In genomic region chr22:39617342-39617741, GRCh38 we compare ENCODE assay signal across 17 cellular contexts. TPM values are rescaled to one million over a fixed set of nuclear protein-coding genes. Genes with fewer than 3 reads are reported as not detected.
A peak's percentile ranks its signal among the peaks of the same experiment; 100 is the strongest.
DNase-seq lines count a peak whose midpoint lies in the region; TF ChIP-seq lines count a peak whose summit lies in the region.
"Had no signal": no experiment of that assay in that cellular context is flagged by ENCODE, and none has a peak within 500 bp of the region (broad histone marks: within the 10 kb centered on the region; RNA-seq: fewer than 3 reads in every experiment).

No MANE protein-coding gene starts in this region.

- no peaks in the 10 kb centered on the region for H3K36me3 Mint-ChIP-seq in activated CD4-positive, alpha-beta T cell treated with anti-CD3 and anti-CD28 coated beads, Interleukin-2, amount 10 ng/mL, durations not matched to agents 24 days and 14 days (ENCODE audit: low read depth)
- no peaks in the 10 kb centered on the region for H3K36me3 Mint-ChIP-seq in glutamatergic neuron (ENCODE audit: unreplicated experiment)
- H3K36me3 Mint-ChIP-seq in mesothelial cell of epicardium, result no peaks in the 10 kb centered on the region

- CTCF ChIA-PET in GM10248 (lab: Yijun Ruan, JAX), result interaction anchor here (0.9 kb wide), 1 partner anchor 20 kb away, joined by 3 read pairs; no protein-coding TSS in a partner anchor

- no peak overlapping the region for H3K27ac Mint-ChIP-seq in activated CD4-positive, alpha-beta T cell treated with anti-CD3 and anti-CD28 coated beads, Interleukin-2, amount 10 ng/mL, durations not matched to agents 24 days and 14 days
- H3K27ac Mint-ChIP-seq in glutamatergic neuron (ENCODE audit: unreplicated experiment), result no peak overlapping the region
- no peak overlapping the region for H3K27ac Mint-ChIP-seq in mesothelial cell of epicardium
- H3K27ac Mint-ChIP-seq: activated naive CD8-positive, alpha-beta T cell treated with anti-CD3 and anti-CD28 coated beads, Interleukin-2, amount 10 ng/mL, durations not matched to agents 7 days and 5 days had no signal

- POLR2A ChIA-PET in GM10248 (lab: Yijun Ruan, JAX), result no interaction called here

- DNase-seq in activated CD4-positive, alpha-beta T cell treated with anti-CD3 and anti-CD28 coated beads for 48 hours, result peak; percentile 39
- DNase-seq in activated CD4-positive, alpha-beta T cell treated with anti-CD3 and anti-CD28 coated beads, Interleukin-2, amount 10 ng/mL, durations not matched to agents 24 days and 14 days, result no peak
- peak; percentile 50 for DNase-seq in GM10248 (ENCODE audit: extremely low spot score)
- peak in 32 of 56 donors; percentile 7 to 69 (median 30) for DNase-seq in amygdala (lab: John Stamatoyannopoulos, UW)
- peak; percentile 39 for DNase-seq in stimulated activated CD4-positive, alpha-beta T cell treated with anti-CD3 and anti-CD28 coated beads, Interleukin-15, amount 100 ng/mL, for 24 hours
- DNase-seq in glutamatergic neuron, result no peak
- DNase-seq in mesothelial cell of epicardium (ENCODE audit: low spot score in 2 of 2, unreplicated experiment in 2 of 2), result no peak
- no peak for DNase-seq in NCI-H446 treated with DMSO at 0.1 percent for 48 hours (lab: John Stamatoyannopoulos, UW)
- DNase-seq: activated naive CD8-positive, alpha-beta T cell treated with anti-CD3 and anti-CD28 coated beads, Interleukin-2, amount 10 ng/mL, durations not matched to agents 7 days and 5 days; brain microvascular endothelial cell; CD4-positive, CD25-positive, alpha-beta regulatory T cell; colonic mucosa; lower lobe of right lung; MG63; NCI-H1436 treated with DMSO at 0.1 percent for 48 hours; NCI-H82; PC-3 had no signal

- H3K27me3 Mint-ChIP-seq in activated CD4-positive, alpha-beta T cell treated with anti-CD3 and anti-CD28 coated beads, Interleukin-2, amount 10 ng/mL, durations not matched to agents 24 days and 14 days, result peaks cover 20% of the 10 kb centered on the region
- peaks cover 6% of the 10 kb centered on the region for H3K27me3 Mint-ChIP-seq in glutamatergic neuron (ENCODE audit: unreplicated experiment)
- H3K27me3 Mint-ChIP-seq in mesothelial cell of epicardium (ENCODE audit: low read depth), result peaks cover 32% of the 10 kb centered on the region

- H3K4me1 Mint-ChIP-seq in activated CD4-positive, alpha-beta T cell treated with anti-CD3 and anti-CD28 coated beads, Interleukin-2, amount 10 ng/mL, durations not matched to agents 24 days and 14 days, result peaks cover 19% of the 10 kb centered on the region
- H3K4me1 Mint-ChIP-seq in glutamatergic neuron (ENCODE audit: low read depth, unreplicated experiment) (peaks cover 6% of the 10 kb centered on the region), mesothelial cell of epicardium (peaks cover 11% of the 10 kb centered on the region)

- no peak overlapping the region for H3K4me3 Mint-ChIP-seq in activated CD4-positive, alpha-beta T cell treated with anti-CD3 and anti-CD28 coated beads, Interleukin-2, amount 10 ng/mL, durations not matched to agents 24 days and 14 days
- H3K4me3 Mint-ChIP-seq in glutamatergic neuron (ENCODE audit: unreplicated experiment) (no peak overlapping the region), mesothelial cell of epicardium (no peak overlapping the region)
- H3K4me3 Mint-ChIP-seq: activated naive CD8-positive, alpha-beta T cell treated with anti-CD3 and anti-CD28 coated beads, Interleukin-2, amount 10 ng/mL, durations not matched to agents 7 days and 5 days had no signal

- intact Hi-C loops in activated CD4-positive, alpha-beta T cell treated with anti-CD3 and anti-CD28 coated beads, Interleukin-2, amount 10 ng/mL, durations not matched to agents 24 days and 14 days (cut with micrococcal nuclease), result no loop called here

- TF ChIP-seq CTCF in GM10248 (IDR thresholded peaks at IDR 0.05; ENCODE audit: control extremely low read depth, extremely low read depth, low read depth, missing control alignments) (no peak), glutamatergic neuron (IDR thresholded peaks at IDR 0.05; ENCODE audit: partially characterized antibody, unreplicated experiment) (no peak), mesothelial cell of epicardium (IDR thresholded peaks at IDR 0.05; ENCODE audit: unreplicated experiment) (no peak)

- H3K9me3 Mint-ChIP-seq in activated CD4-positive, alpha-beta T cell treated with anti-CD3 and anti-CD28 coated beads, Interleukin-2, amount 10 ng/mL, durations not matched to agents 24 days and 14 days, result no peaks in the 10 kb centered on the region
- H3K9me3 Mint-ChIP-seq in glutamatergic neuron (ENCODE audit: unreplicated experiment), result peaks cover 3% of the 10 kb centered on the region
- H3K9me3 Mint-ChIP-seq in mesothelial cell of epicardium, result peaks cover 3% of the 10 kb centered on the region
- H3K9me3 Mint-ChIP-seq: activated naive CD8-positive, alpha-beta T cell treated with anti-CD3 and anti-CD28 coated beads, Interleukin-2, amount 10 ng/mL, durations not matched to agents 7 days and 5 days had no signal

RNA-seq across cellular contexts. Expression of gene CACNA1I, which starts 46.8 kb away (rescaled TPM):
- 0.05 and 0.07 TPM in 2 replicates for total RNA-seq in activated CD4-positive, alpha-beta T cell treated with anti-CD3 and anti-CD28 coated beads, Interleukin-2, amount 10 ng/mL, durations not matched to agents 24 days and 14 days
- total RNA-seq in glutamatergic neuron (ENCODE audit: unreplicated experiment), result 0.12 TPM
- 0.27 to 0.31 TPM (median 0.27 TPM) in 3 replicates for total RNA-seq in mesothelial cell of epicardium
- total RNA-seq: PC-3 had no signal

Comparison
In these comparisons a context has a peak if more than half of its experiments do, and no peak if none do; other contexts are left out.
1. DNase-seq: peak in activated CD4-positive, alpha-beta T cell treated with anti-CD3 and anti-CD28 coated beads for 48 hours (single experiment), GM10248 (single experiment), amygdala (32 of 56) and stimulated activated CD4-positive, alpha-beta T cell treated with anti-CD3 and anti-CD28 coated beads, Interleukin-15, amount 100 ng/mL, for 24 hours (single experiment); none in activated CD4-positive, alpha-beta T cell treated with anti-CD3 and anti-CD28 coated beads, Interleukin-2, amount 10 ng/mL, durations not matched to agents 24 days and 14 days (single experiment), glutamatergic neuron (single experiment), mesothelial cell of epicardium (0 of 2) and NCI-H446 treated with DMSO at 0.1 percent for 48 hours (single experiment).